In the genomic region with DNA sequence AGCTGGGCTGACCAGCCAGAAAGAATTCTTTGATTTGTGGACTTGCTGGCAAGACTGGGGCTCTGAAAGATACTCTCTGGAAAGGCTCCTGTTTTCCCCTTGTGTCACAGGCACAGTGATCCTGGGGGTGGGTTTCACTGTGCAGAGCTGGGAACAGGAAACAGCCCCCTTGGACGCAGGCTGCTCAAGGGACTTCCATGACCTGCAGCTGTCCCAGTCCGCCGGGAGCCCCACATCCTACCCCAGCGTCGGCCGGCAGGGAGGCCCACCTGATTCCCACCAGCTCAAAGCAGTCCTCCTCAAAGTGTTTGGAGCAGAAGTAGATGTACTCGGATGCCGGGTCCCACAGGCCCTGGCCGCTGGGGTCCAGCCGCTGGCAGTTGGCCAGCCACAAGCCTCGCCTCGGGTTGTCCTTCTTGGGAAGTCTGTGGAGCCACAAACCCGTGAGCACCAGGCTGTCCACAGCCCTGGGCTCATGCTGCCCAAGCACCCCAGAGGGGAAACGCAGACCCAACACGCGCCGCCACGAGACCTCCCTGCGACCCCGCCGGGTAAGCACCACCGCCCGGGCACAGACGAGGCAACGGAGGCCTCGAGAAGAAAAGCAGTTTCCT, we compare ENCODE assay signal across 8 cellular contexts. TPM values are rescaled to one million over a fixed set of nuclear protein-coding genes. Genes with fewer than 3 reads are reported as not detected.
DNase-seq lines count a peak whose midpoint lies in the region; ATAC-seq and TF ChIP-seq lines count a peak whose summit lies in the region.

No MANE protein-coding gene starts in this region.

- H3K9me3 ChIP-seq in liver (ENCODE audit: control insufficient read depth in 4 of 4, low read length in 3 of 4): no peaks in the 10 kb centered on the region
- H3K9me3 ChIP-seq in upper lobe of left lung: no peaks in the 10 kb centered on the region

- peak; percentile 8 for ATAC-seq in HG03097 (IDR thresholded peaks at IDR 0.05; ENCODE audit: low FRiP score, unreplicated experiment)
- ATAC-seq in upper lobe of left lung (ENCODE audit: low FRiP score in 2 of 2): no peak

- TF ChIP-seq CTCF in astrocyte of the cerebellum (IDR thresholded peaks at IDR 0.05; ENCODE audit: low read depth, low read length, missing control alignments): no peak
- TF ChIP-seq CTCF in liver (IDR thresholded peaks at IDR 0.05; ENCODE audit: low read depth, low read length, missing input control): no peak
- no peak for TF ChIP-seq CTCF in upper lobe of left lung (IDR thresholded peaks at IDR 0.05)

- H3K27me3 ChIP-seq in liver (ENCODE audit: control insufficient read depth in 4 of 4, insufficient read depth in 4 of 4, low read length in 3 of 4) (no peaks in the 10 kb centered on the region), upper lobe of left lung (no peaks in the 10 kb centered on the region)

- 4% methylated on average over 26 of the region's 26 CpGs for WGBS in liver
- WGBS in upper lobe of left lung, 2 donors: 0 to 1% methylated on average over 1 to 22 of the region's 26 CpGs

- H3K36me3 ChIP-seq in liver (ENCODE audit: control insufficient read depth in 4 of 4, insufficient read depth in 3 of 4, low read depth in 1 of 4, low read length in 3 of 4): peaks cover 0 to 32% (median 2%) of the 10 kb centered on the region in 4 donors
- peaks cover 0 to 41% (median 28%) of the 10 kb centered on the region in 4 donors for H3K36me3 ChIP-seq in upper lobe of left lung

- peak overlapping the region; percentile 94 to 97 for H3K9ac ChIP-seq in liver (ENCODE audit: low read depth in 1 of 2, low read length in 2 of 2)

- in situ Hi-C loops in astrocyte of the cerebellum (cut with HindIII; ENCODE audit: low sequenced_read_pairs): no loop called here

- no peak for TF ChIP-seq EP300 in upper lobe of left lung (IDR thresholded peaks at IDR 0.05)

- H3K4me1 ChIP-seq in liver (ENCODE audit: control insufficient read depth in 4 of 4, insufficient read depth in 4 of 4, low read length in 3 of 4) (peaks cover 12 to 30% (median 23%) of the 10 kb centered on the region in 4 donors), upper lobe of left lung (peaks cover 22 to 39% (median 29%) of the 10 kb centered on the region in 4 donors)

- DNase-seq in ELR (ENCODE audit: low read depth) (peak; percentile 30), astrocyte of the cerebellum (ENCODE audit: low read depth) (no peak), upper lobe of left lung (peak in 1 of 2 donors; percentile 90), NCI-H2081 (lab: John Stamatoyannopoulos, UW) (no peak), retina (no peak), NCI-H446 treated with DMSO at 0.1 percent for 48 hours (lab: John Stamatoyannopoulos, UW) (no peak)

- H3K27ac ChIP-seq in liver (ENCODE audit: low read depth in 1 of 2, low read length in 2 of 2) (peak overlapping the region; percentile 91 to 96), upper lobe of left lung (peak overlapping the region; percentile 96 to 99 (median 98))

- H3K4me3 ChIP-seq in astrocyte of the cerebellum (ENCODE audit: low read depth, low read length) (peak overlapping the region; percentile 88), liver (ENCODE audit: low read depth in 1 of 3, low read length in 3 of 3) (peak overlapping the region; percentile 75 to 89 (median 87)), upper lobe of left lung (peak overlapping the region; percentile 61 to 85 (median 70))

- TF ChIP-seq RAD21 in liver (IDR thresholded peaks at IDR 0.05): no peak

- no peak for TF ChIP-seq POLR2A in upper lobe of left lung (IDR thresholded peaks at IDR 0.05)

TF ChIP-seq in liver, 16 proteins besides CTCF, POLR2A, EP300 and RAD21:
- TF ChIP-seq FOXA2 (IDR thresholded peaks at IDR 0.05) (no peak), RXRA (IDR thresholded peaks at IDR 0.05) (no peak), GABPA (IDR thresholded peaks at IDR 0.05 in 1 of 2, conservative IDR thresholded peaks at IDR 0.05 in 1 of 2) (no peak), EGR1 (IDR thresholded peaks at IDR 0.05; ENCODE audit: low read depth in 2 of 2) (no peak), JUND (IDR thresholded peaks at IDR 0.05) (no peak), SP1 (IDR thresholded peaks at IDR 0.05) (no peak)
TF ChIP-seq in liver: peak in this region for 0.

RNA-seq across cellular contexts. Expression of gene THAP7, which starts 0.8 kb away (rescaled TPM):
- total RNA-seq in liver (10 to 100 TPM; 10.4 to 18.3 TPM), upper lobe of left lung (10 to 100 TPM; 18.9 to 52.4 (median 32.0) TPM)
- polyA plus RNA-seq in liver: 10 to 100 TPM; 20.6 to 21.9 TPM

RNA-seq across cellular contexts. Expression of gene P2RX6, which starts 13.9 kb away (rescaled TPM):
- total RNA-seq in liver: under 1 TPM; 0.05 to 0.59 TPM
- polyA plus RNA-seq in liver: under 1 TPM; 0.18 to 0.48 TPM
- 10 to 100 TPM in 1 of 6 donors, 1 to 10 TPM in 1, under 1 TPM in 4; 0.39 to 22.0 (median 0.65) TPM for total RNA-seq in upper lobe of left lung

RNA-seq across cellular contexts. Expression of gene LZTR1, which starts 19.0 kb away (rescaled TPM):
- 10 to 100 TPM; 11.1 to 32.5 TPM for total RNA-seq in liver
- polyA plus RNA-seq in liver: 10 to 100 TPM in 1 of 2 donors, 1 to 10 TPM in 1; 7.9 to 15.3 TPM
- 100 to 1,000 TPM in 2 of 6 donors, 10 to 100 TPM in 4; 33.7 to 114 (median 63.2) TPM for total RNA-seq in upper lobe of left lung

RNA-seq across cellular contexts. Expression of gene SLC7A4, which starts 31.3 kb away (rescaled TPM):
- total RNA-seq in liver (under 1 TPM; 0.23 to 0.42 TPM), upper lobe of left lung (1 to 10 TPM in 5 of 6 donors, not detected in 1; 1.2 to 5.2 (median 1.5) TPM)
- under 1 TPM; 0.11 to 0.67 TPM for polyA plus RNA-seq in liver

RNA-seq across cellular contexts. Expression of gene AIFM3, which starts 34.0 kb away (rescaled TPM):
- total RNA-seq in liver (under 1 TPM; 0.51 to 0.75 TPM), upper lobe of left lung (1 to 10 TPM; 4.7 to 9.4 (median 6.6) TPM)
- 1 to 10 TPM in 1 of 2 donors, under 1 TPM in 1; 0.38 to 1.1 TPM for polyA plus RNA-seq in liver
